8 cellular contexts compared by ENCODE assay signal in genomic region chr2:135913726-135914365, GRCh38. TPM values are rescaled to one million over a fixed set of nuclear protein-coding genes. Genes with fewer than 3 reads are reported as not detected.
DNase-seq lines count a peak whose midpoint lies in the region; ATAC-seq and TF ChIP-seq lines count a peak whose summit lies in the region.

No MANE protein-coding gene starts in this region.

- H3K9me3 Mint-ChIP-seq in activated CD8-positive, alpha-beta T cell treated with anti-CD3 and anti-CD28 coated beads, Interleukin-2, amount 10 ng/mL, durations not matched to agents 7 days and 5 days (ENCODE audit: insufficient read depth) = no peaks in the 10 kb centered on the region

- no peaks in the 10 kb centered on the region for H3K27me3 Mint-ChIP-seq in activated CD8-positive, alpha-beta T cell treated with anti-CD3 and anti-CD28 coated beads, Interleukin-2, amount 10 ng/mL, durations not matched to agents 7 days and 5 days (ENCODE audit: low read depth)

- no peaks in the 10 kb centered on the region for H3K27me3 ChIP-seq in foreskin keratinocyte
- H3K27me3 ChIP-seq in gastrocnemius medialis = no peaks in the 10 kb centered on the region

- in situ Hi-C loops in gastrocnemius medialis (cut with MboI; ENCODE audit: low sequenced_read_pairs in 4 of 4) = loop anchor here in 3 of 4 donors (5.0 to 10.0 kb wide), 2 partner anchors 468 to 471 kb away; no protein-coding TSS in a partner anchor

- no peak for TF ChIP-seq POLR2A in gastrocnemius medialis (IDR thresholded peaks at IDR 0.05)

- TF ChIP-seq CTCF in AG09319 (IDR thresholded peaks at IDR 0.05; ENCODE audit: low read depth, low read length) (peak; percentile 68), foreskin keratinocyte (conservative IDR thresholded peaks at IDR 0.05) (peak; percentile 75), gastrocnemius medialis (IDR thresholded peaks at IDR 0.05 in 4 of 5, conservative IDR thresholded peaks at IDR 0.05 in 1 of 5) (peak; percentile 35 to 74 (median 62))

- no peak overlapping the region for H3K4me3 Mint-ChIP-seq in activated CD8-positive, alpha-beta T cell treated with anti-CD3 and anti-CD28 coated beads, Interleukin-2, amount 10 ng/mL, durations not matched to agents 7 days and 5 days

- no peak for ATAC-seq in activated CD8-positive, alpha-beta T cell treated with anti-CD3 and anti-CD28 coated beads, Interleukin-2, amount 10 ng/mL, durations not matched to agents 7 days and 5 days
- ATAC-seq in foreskin keratinocyte (peak; percentile 48), gastrocnemius medialis (no peak), HG03439 (IDR thresholded peaks at IDR 0.05; ENCODE audit: unreplicated experiment) (no peak), GM19463 (IDR thresholded peaks at IDR 0.05; ENCODE audit: unreplicated experiment) (no peak)

- H3K4me1 ChIP-seq in foreskin keratinocyte = no peaks in the 10 kb centered on the region
- no peaks in the 10 kb centered on the region for H3K4me1 ChIP-seq in gastrocnemius medialis

- POLR2A ChIA-PET in activated CD8-positive, alpha-beta T cell treated with anti-CD3 and anti-CD28 coated beads, Interleukin-2, amount 10 ng/mL, durations not matched to agents 7 days and 5 days (lab: Charles Lee) = interaction anchor here (0.8 to 1.2 kb wide), 3 partner anchors 216 to 471 kb away, joined by 4 to 5 read pairs (median 5); no protein-coding TSS in a partner anchor

- no peak overlapping the region for H3K27ac Mint-ChIP-seq in activated CD8-positive, alpha-beta T cell treated with anti-CD3 and anti-CD28 coated beads, Interleukin-2, amount 10 ng/mL, durations not matched to agents 7 days and 5 days

- intact Hi-C loops in gastrocnemius medialis (cut with DNase I; ENCODE audit: low total_unique reads) = loop anchor here (2.0 kb wide), 1 partner anchor 471 kb away; no protein-coding TSS in a partner anchor

- CTCF ChIA-PET in activated CD8-positive, alpha-beta T cell treated with anti-CD3 and anti-CD28 coated beads, Interleukin-2, amount 10 ng/mL, durations not matched to agents 7 days and 5 days (lab: Charles Lee) = interaction anchor here (0.6 to 7.4 kb wide), 73 partner anchors 8 to 980 kb away, joined by 3 to 338 read pairs (median 4); partner anchors contain the start of genes DARS1 and MCM6

- DNase-seq in AG09319 (ENCODE audit: extremely low read depth, low read depth) = peak; percentile 10
- DNase-seq in GF-D8 (lab: John Stamatoyannopoulos, UW) = peak; percentile 28
- DNase-seq in NCI-H2196 (lab: John Stamatoyannopoulos, UW; ENCODE audit: unreplicated experiment) = peak; percentile 60
- peak; percentile 75 for DNase-seq in activated CD8-positive, alpha-beta T cell treated with anti-CD3 and anti-CD28 coated beads, Interleukin-2, amount 10 ng/mL, durations not matched to agents 7 days and 5 days
- DNase-seq in foreskin keratinocyte = peak; percentile 3 to 18
- DNase-seq in gastrocnemius medialis = no peak

- no peak overlapping the region for H3K4me3 ChIP-seq in gastrocnemius medialis

- H3K36me3 ChIP-seq in gastrocnemius medialis = peaks cover 0 to 34% of the 10 kb centered on the region in 2 donors

- H3K36me3 Mint-ChIP-seq in activated CD8-positive, alpha-beta T cell treated with anti-CD3 and anti-CD28 coated beads, Interleukin-2, amount 10 ng/mL, durations not matched to agents 7 days and 5 days (ENCODE audit: low read depth) = peaks cover 42% of the 10 kb centered on the region

- no peak overlapping the region for H3K27ac ChIP-seq in foreskin keratinocyte
- H3K27ac ChIP-seq in gastrocnemius medialis = no peak overlapping the region

- H3K4me1 Mint-ChIP-seq in activated CD8-positive, alpha-beta T cell treated with anti-CD3 and anti-CD28 coated beads, Interleukin-2, amount 10 ng/mL, durations not matched to agents 7 days and 5 days (ENCODE audit: low read depth) = peaks cover 14% of the 10 kb centered on the region

- no peaks in the 10 kb centered on the region for H3K9me3 ChIP-seq in gastrocnemius medialis

RNA-seq across cellular contexts. Expression of gene MCM6, which starts 37.6 kb away (rescaled TPM):
- total RNA-seq in activated CD8-positive, alpha-beta T cell treated with anti-CD3 and anti-CD28 coated beads, Interleukin-2, amount 10 ng/mL, durations not matched to agents 7 days and 5 days = 100 to 1,000 TPM; 144 to 145 TPM
- total RNA-seq in foreskin keratinocyte (51.7 and 54.3 TPM in 2 replicates), gastrocnemius medialis (1 to 10 TPM; 4.2 to 6.3 (median 4.8) TPM)
- polyA plus RNA-seq in foreskin keratinocyte = 36.0 and 38.3 TPM in 2 replicates

Comparison
In these comparisons a context has a peak if more than half of its experiments do, and no peak if none do; other contexts are left out.
1. DNase-seq: peak in AG09319 (single experiment), GF-D8 (single experiment), NCI-H2196 (single experiment), activated CD8-positive, alpha-beta T cell treated with anti-CD3 and anti-CD28 coated beads, Interleukin-2, amount 10 ng/mL, durations not matched to agents 7 days and 5 days (single experiment) and foreskin keratinocyte (2 of 2); none in gastrocnemius medialis (0 of 2).
2. Peak in every context shown above with its lines, with median percentiles within 50 percentile points of each other: CTCF ChIP-seq.